Comparison of ENCODE assay signal across 24 cellular contexts in genomic region chr6:27786048-27786447, GRCh38.
"Had no signal": no experiment of that assay in that cellular context is flagged by ENCODE, and none has a peak within 500 bp of the region (broad histone marks: within the 10 kb centered on the region; RNA-seq: fewer than 3 reads in every experiment).

No MANE protein-coding gene starts in this region.

- ATAC-seq: natural killer cell; sciatic nerve; stimulated activated naive B cell treated with anti-CD40 and anti-IgM and Interleukin-4, amounts not matched to agents 10 μg/mL and 1 μg/mL and 100 μg/mL, for 72 hours; stimulated activated naive CD8-positive, alpha-beta T cell treated with anti-CD3 and anti-CD28 coated beads, Interleukin-15, Interleukin-2, amounts not matched to agents 100 U/mL and 50 U/mL, for 24 hours; upper lobe of right lung had no signal

- H3K27ac ChIP-seq: left ventricle myocardium inferior, neural progenitor cell, ovary, right atrium auricular region, skin epidermis, stomach, testis, thyroid gland, upper lobe of right lung had no signal

- H3K36me3 ChIP-seq: left ventricle myocardium inferior, neural progenitor cell, ovary, right atrium auricular region, stomach, thyroid gland, upper lobe of right lung had no signal

- H3K4me1 ChIP-seq: left ventricle myocardium inferior, neural progenitor cell, right atrium auricular region, testis, thyroid gland, upper lobe of right lung had no signal

- H3K4me3 ChIP-seq: left ventricle myocardium inferior, lung, neural progenitor cell, ovary, right atrium auricular region, skin epidermis, stomach, testis, thyroid gland, upper lobe of right lung had no signal

- H3K4me2 ChIP-seq: neural progenitor cell had no signal

- FAIRE-seq: urothelium cell line had no signal

- DNase-seq: islet precursor cell; left ventricle myocardium inferior; mesendoderm; naive B cell; natural killer cell; nephron progenitor cell; ovary; stimulated activated CD4-positive, alpha-beta T cell treated with anti-CD3 and anti-CD28 coated beads, Interleukin-12 subunit alpha, Interleukin-12 subunit beta, amount 100 ng/mL, for 4 hours; stimulated activated CD4-positive, alpha-beta T cell treated with anti-CD3 and anti-CD28 coated beads, Interleukin-15, amount 100 ng/mL, for 24 hours; stimulated activated CD4-positive, alpha-beta T cell treated with anti-CD3 and anti-CD28 coated beads, Interleukin-2, amount 100 ng/mL, for 24 hours; stimulated activated CD4-positive, alpha-beta T cell treated with anti-CD3 and anti-CD28 coated beads, Interleukin-4, amount 100 ng/mL, for 1 hour; stimulated activated naive B cell treated with anti-CD40 and anti-IgM and Interleukin-4, amounts not matched to agents 10 μg/mL and 1 μg/mL and 100 μg/mL, for 72 hours; stimulated activated naive CD8-positive, alpha-beta T cell treated with anti-CD3 and anti-CD28 coated beads, Interleukin-15, Interleukin-2, amounts not matched to agents 100 U/mL and 50 U/mL, for 24 hours; stomach; testis; thyroid gland; trophoblast cell; upper lobe of right lung had no signal

- H3K9me3 ChIP-seq: left ventricle myocardium inferior, ovary, right atrium auricular region, stomach, testis, thyroid gland, upper lobe of right lung had no signal

- H3K27me3 ChIP-seq: neural progenitor cell, ovary, right atrium auricular region, testis, thyroid gland, upper lobe of right lung had no signal

- H3K9ac ChIP-seq: neural progenitor cell had no signal
